ENCODE assay signal across 8 cellular contexts in genomic region chr13:109781384-109782065, GRCh38. TPM values are rescaled to one million over a fixed set of nuclear protein-coding genes. Genes with fewer than 3 reads are reported as not detected.
DNase-seq lines count a peak whose midpoint lies in the region; ATAC-seq and TF ChIP-seq lines count a peak whose summit lies in the region.

No MANE protein-coding gene starts in this region.

- peaks cover 82% of the 10 kb centered on the region for H3K79me2 ChIP-seq in ACC112 (ENCODE audit: control insufficient read depth, insufficient read depth, low read length, unreplicated experiment)

- H3K23ac ChIP-seq in IMR-90 (ENCODE audit: low read depth, low read length), result peak overlapping the region; percentile 66; the same call in 1 of the 2 replicates

- peak overlapping the region in 1 of 2 experiments; percentile 37; a peak in 2 of 4 replicates for H4K8ac ChIP-seq in IMR-90 (ENCODE audit: low read depth in 2 of 2, low read length in 2 of 2)

- no peak overlapping the region for H4K5ac ChIP-seq in IMR-90 (ENCODE audit: low read depth, low read length)

- H2BK20ac ChIP-seq in IMR-90 (ENCODE audit: low read depth, low read length), result no peak overlapping the region

- no peak overlapping the region for H2BK5ac ChIP-seq in IMR-90 (ENCODE audit: low read depth, low read length, poor library complexity, severe bottlenecking)

- H3K36me3 ChIP-seq in ACC112 (ENCODE audit: insufficient read depth, low read length) (peaks cover 16% of the 10 kb centered on the region), IMR-90 (ENCODE audit: control insufficient read depth, insufficient read depth, low read length) (peaks cover 28% of the 10 kb centered on the region)

- H2BK15ac ChIP-seq in IMR-90 (ENCODE audit: low read depth, low read length), result no peak overlapping the region

- in situ Hi-C loops in IMR-90 (cut with MboI; ENCODE audit: low sequenced_read_pairs), result no loop called here

- TF ChIP-seq RAD21 in IMR-90 (IDR thresholded peaks at IDR 0.05; ENCODE audit: low read length), result no peak

- no peak overlapping the region for H3K18ac ChIP-seq in IMR-90 (ENCODE audit: low read depth, low read length)

- intact Hi-C loops in IMR-90 (cut with micrococcal nuclease), result loop anchor here (2.0 kb wide), 1 partner anchor 525 kb away; no protein-coding TSS in a partner anchor
- intact Hi-C loops in dorsolateral prefrontal cortex (cut with DNase I), result loop anchor here (2.0 to 10.0 kb wide), 6 partner anchors 351 to 1567 kb away; partner anchors contain the start of genes ABHD13 (in 1 of the 2) and LIG4 (in 1 of the 2)

- 0 out of 2 replicates have a peak overlapping the region, but pooled peaks have one; percentile 14 for H3K14ac ChIP-seq in IMR-90 (replicated peaks; ENCODE audit: low read depth, low read length)

- peaks cover 23 to 39% of the 10 kb centered on the region in 2 experiments; a peak in 3 of 4 replicates for H3K79me1 ChIP-seq in IMR-90 (ENCODE audit: low read depth in 1 of 2, low read length in 2 of 2)

- peak overlapping the region; percentile 34 for H2AK9ac ChIP-seq in IMR-90 (replicated peaks; ENCODE audit: low read depth, low read length, poor library complexity)

- no peak overlapping the region for H2BK120ac ChIP-seq in IMR-90 (ENCODE audit: low read depth, low read length)

- dilution Hi-C loops in IMR-90 (cut with HindIII; ENCODE audit: low sequenced_read_pairs, unreplicated experiment), result loop anchor here (25.0 kb wide), 1 partner anchor 331 kb away; no protein-coding TSS in a partner anchor

- TF ChIP-seq POLR2A in IMR-90 (IDR thresholded peaks at IDR 0.05; ENCODE audit: low read depth, low read length), result no peak

- no peak overlapping the region for H3K9ac ChIP-seq in IMR-90 (ENCODE audit: low read depth, low read length)

- CTCF ChIA-PET in IMR-90 (lab: Yijun Ruan, JAX), result interaction anchor here (1.1 kb wide), 1 partner anchor 820 kb away, joined by 3 read pairs; no protein-coding TSS in a partner anchor

- H3K27me3 ChIP-seq in ACC112 (ENCODE audit: insufficient read depth, low read length) (no peaks in the 10 kb centered on the region), IMR-90 (ENCODE audit: control insufficient read depth, insufficient read depth, low read length) (no peaks in the 10 kb centered on the region), dorsolateral prefrontal cortex (no peaks in the 10 kb centered on the region)

- peaks cover 3% of the 10 kb centered on the region; the same call in 1 of the 2 replicates for H3K9me1 ChIP-seq in IMR-90 (ENCODE audit: insufficient read depth, low read length)

- H2AFZ ChIP-seq in ACC112 (ENCODE audit: low read length, unreplicated experiment) (no peak overlapping the region), IMR-90 (replicated peaks; ENCODE audit: low read length, poor library complexity) (peak overlapping the region; percentile 63)

- peak overlapping the region; percentile 36; the same call in 1 of the 2 replicates for H3K27ac ChIP-seq in ACC112 (ENCODE audit: low read depth, low read length)
- no peak overlapping the region for H3K27ac ChIP-seq in IMR-90 (ENCODE audit: insufficient read depth, low read length)
- peak overlapping the region in 52 of 59 donors; percentile 4 to 97 (median 56) for H3K27ac ChIP-seq in dorsolateral prefrontal cortex

- no peak overlapping the region for H3K56ac ChIP-seq in IMR-90 (ENCODE audit: extremely low read depth, insufficient read depth, low read length)

- DNase-seq in IMR-90, result no peak
- DNase-seq in dorsolateral prefrontal cortex, result no peak
- peak; percentile 33 for DNase-seq in myocyte (ENCODE audit: low read depth)
- no peak for DNase-seq in COLO829 (ENCODE audit: low spot score)
- DNase-seq in SK-N-DZ (ENCODE audit: low spot score), result no peak

- 73% methylated on average over 9 of the region's 28 CpGs; no CpG with 5 or more reads in 1 of the 2 experiments for WGBS in IMR-90 (ENCODE audit: extremely low coverage in 2 of 2, insufficient read length in 1 of 2), 2 experiments

- no peaks in the 10 kb centered on the region for H3K9me3 ChIP-seq in IMR-90 (ENCODE audit: control insufficient read depth, insufficient read depth, low read length)

- POLR2A ChIA-PET in IMR-90 (lab: Charles Lee; ENCODE audit: unreplicated experiment), result interaction anchor here (0.5 kb wide), 1 partner anchor 166 kb away, joined by 3 read pairs; no protein-coding TSS in a partner anchor

- TF ChIP-seq CTCF in IMR-90 (conservative IDR thresholded peaks at IDR 0.05; ENCODE audit: low read depth, low read length) (no peak), dorsolateral prefrontal cortex (IDR thresholded peaks at IDR 0.05 in 54 of 56, conservative IDR thresholded peaks at IDR 0.05 in 2 of 56; ENCODE audit: low read depth in 1 of 56, partially characterized antibody in 56 of 56) (no peak)

- H4K91ac ChIP-seq in IMR-90 (ENCODE audit: insufficient read depth, low read depth, low read length), result no peak overlapping the region

- no peak overlapping the region for H2AK5ac ChIP-seq in IMR-90 (ENCODE audit: low read depth, low read length)

- H3K4me1 ChIP-seq in ACC112 (ENCODE audit: control insufficient read depth, insufficient read depth, low read length, unreplicated experiment), result peaks cover 30% of the 10 kb centered on the region
- H3K4me1 ChIP-seq in IMR-90 (ENCODE audit: control insufficient read depth, insufficient read depth, low read length), result peaks cover 18% of the 10 kb centered on the region

- ATAC-seq in IMR-90 (ENCODE audit: low read depth) (no peak), GM18511 (IDR thresholded peaks at IDR 0.05; ENCODE audit: unreplicated experiment) (no peak), GM19023 (IDR thresholded peaks at IDR 0.05; ENCODE audit: unreplicated experiment) (no peak)

- peak overlapping the region; percentile 81 for H3K4me2 ChIP-seq in IMR-90 (ENCODE audit: low read depth, low read length)

- no TSS peak for BruUV-seq in IMR-90 (replicated peaks; lab: Mats Ljungman, UMichigan)

- peaks cover 52% of the 10 kb centered on the region for H4K20me1 ChIP-seq in IMR-90 (ENCODE audit: insufficient read depth, low read length)

- no peak overlapping the region; the same call in 1 of the 2 replicates for H3K4ac ChIP-seq in IMR-90 (ENCODE audit: low read depth, low read length)

- peak overlapping the region; percentile 83 for H3K4me3 ChIP-seq in ACC112 (ENCODE audit: low read depth, low read length)
- H3K4me3 ChIP-seq in IMR-90 (ENCODE audit: insufficient read depth, low read depth, low read length), result peak overlapping the region; percentile 10; the same call in 1 of the 2 replicates
- peak overlapping the region; percentile 48 to 92 (median 68) for H3K4me3 ChIP-seq in dorsolateral prefrontal cortex

TF ChIP-seq in IMR-90, 13 proteins besides CTCF, POLR2A, EP300 and RAD21:
- TF ChIP-seq, protein P1, sequence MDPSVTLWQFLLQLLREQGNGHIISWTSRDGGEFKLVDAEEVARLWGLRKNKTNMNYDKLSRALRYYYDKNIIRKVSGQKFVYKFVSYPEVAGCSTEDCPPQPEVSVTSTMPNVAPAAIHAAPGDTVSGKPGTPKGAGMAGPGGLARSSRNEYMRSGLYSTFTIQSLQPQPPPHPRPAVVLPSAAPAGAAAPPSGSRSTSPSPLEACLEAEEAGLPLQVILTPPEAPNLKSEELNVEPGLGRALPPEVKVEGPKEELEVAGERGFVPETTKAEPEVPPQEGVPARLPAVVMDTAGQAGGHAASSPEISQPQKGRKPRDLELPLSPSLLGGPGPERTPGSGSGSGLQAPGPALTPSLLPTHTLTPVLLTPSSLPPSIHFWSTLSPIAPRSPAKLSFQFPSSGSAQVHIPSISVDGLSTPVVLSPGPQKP (IDR thresholded peaks at IDR 0.05; ENCODE audit: borderline replicate concordance, low read depth, low read length), result no peak

RNA-seq across cellular contexts. Expression of gene IRS2, which starts 4.9 kb away (rescaled TPM):
- total RNA-seq in IMR-90 (2012; rRNA removed) (0.36 and 0.83 TPM in 2 replicates), dorsolateral prefrontal cortex (100 to 1,000 TPM in 1 of 120 experiments, 10 to 100 TPM in 119; 46.0 to 107 (median 73.1) TPM), myocyte (5.7 and 6.1 TPM in 2 replicates)
- 1.4 and 1.9 TPM in 2 replicates for polyA plus RNA-seq in IMR-90 (2012; rRNA removed)
- polyA plus RNA-seq in IMR-90 (2012; cell fraction: cytosol; rRNA removed), result 1.3 and 3.3 TPM in 2 replicates
- polyA plus RNA-seq in IMR-90 (2012; cell fraction: nucleus; rRNA removed; ENCODE audit: low replicate concordance), result 2.3 and 3.6 TPM in 2 replicates
- polyA plus RNA-seq in myocyte (2012), result 6.7 TPM
- 3.4 and 4.6 TPM in 2 replicates for polyA plus RNA-seq in SK-N-DZ (2014; cell fraction: cytosol; rRNA removed)
- polyA plus RNA-seq in SK-N-DZ (2014; cell fraction: nucleus; rRNA removed), result 1.9 and 2.5 TPM in 2 replicates

Comparison
In these comparisons a context has a peak if more than half of its experiments do, and no peak if none do; other contexts are left out.
1. H3K4me3 ChIP-seq: peak in every context shown above with its lines; median percentile 83 in ACC112; 68 in dorsolateral prefrontal cortex; 10 in IMR-90.